10 cellular contexts compared by ENCODE assay signal in genomic region chrY:9396527-9396926, GRCh38. TPM values are rescaled to one million over a fixed set of nuclear protein-coding genes. Genes with fewer than 3 reads are reported as not detected.
"Had no signal": no experiment of that assay in that cellular context is flagged by ENCODE, and none has a peak within 500 bp of the region (broad histone marks: within the 10 kb centered on the region; RNA-seq: fewer than 3 reads in every experiment).

No MANE protein-coding gene starts in this region.

RNA-seq across cellular contexts. Expression of gene TSPY3, which starts 1.7 kb away (rescaled TPM):
- total RNA-seq: activated T-cell treated with anti-CD3 and anti-CD28 coated beads, Interleukin-2, amount 50 U/mL, for 72 hours; activated T-helper 2 cell treated with anti-CD3 and anti-CD28 coated beads, Interferon-gamma antibody, Interleukin-2, Interleukin-4, amounts not matched to agents 10 μg/mL and 5 μg/mL and 100 μg/mL, durations not matched to agents 14 hours and 24 hours and 36 hours; aorta; cerebellum; MCF 10A; OCI-LY7; PC-9; SJSA1 had no signal
- polyA plus RNA-seq: aorta, IgD-negative memory B cell, SK-N-SH had no signal

RNA-seq across cellular contexts. Expression of gene TSPY8, which starts 38.9 kb away (rescaled TPM):
- total RNA-seq: activated T-cell treated with anti-CD3 and anti-CD28 coated beads, Interleukin-2, amount 50 U/mL, for 72 hours; activated T-helper 2 cell treated with anti-CD3 and anti-CD28 coated beads, Interferon-gamma antibody, Interleukin-2, Interleukin-4, amounts not matched to agents 10 μg/mL and 5 μg/mL and 100 μg/mL, durations not matched to agents 14 hours and 24 hours and 36 hours; aorta; cerebellum; MCF 10A; OCI-LY7; PC-9; SJSA1 had no signal
- polyA plus RNA-seq: aorta, IgD-negative memory B cell, SK-N-SH had no signal

RNA-seq across cellular contexts. Expression of gene TSPY4, which starts 59.3 kb away (rescaled TPM):
- total RNA-seq: activated T-cell treated with anti-CD3 and anti-CD28 coated beads, Interleukin-2, amount 50 U/mL, for 72 hours; activated T-helper 2 cell treated with anti-CD3 and anti-CD28 coated beads, Interferon-gamma antibody, Interleukin-2, Interleukin-4, amounts not matched to agents 10 μg/mL and 5 μg/mL and 100 μg/mL, durations not matched to agents 14 hours and 24 hours and 36 hours; aorta; cerebellum; MCF 10A; OCI-LY7; PC-9 had no signal
- polyA plus RNA-seq: aorta, IgD-negative memory B cell, SK-N-SH had no signal
